Comparison of ENCODE assay signal across 8 cellular contexts in genomic region chr15:68431037-68431791, GRCh38. TPM values are rescaled to one million over a fixed set of nuclear protein-coding genes. Genes with fewer than 3 reads are reported as not detected.
DNase-seq lines count a peak whose midpoint lies in the region; ATAC-seq, FAIRE-seq and TF ChIP-seq lines count a peak whose summit lies in the region.

No MANE protein-coding gene starts in this region.

- H2BK5ac ChIP-seq in H9 (ENCODE audit: insufficient read length, low read length): no peak overlapping the region

- no peak overlapping the region for H2BK15ac ChIP-seq in H9 (ENCODE audit: low read depth, low read length)

- no peak overlapping the region for H3K23ac ChIP-seq in H9 (ENCODE audit: insufficient read length, low read depth, low read length)

- RAD21 ChIA-PET in GM12878 (lab: Charles Lee; ENCODE audit: unreplicated experiment): no interaction called here

- no peak overlapping the region for H4K91ac ChIP-seq in H9 (ENCODE audit: insufficient read length, low read depth, low read length)

- H2AFZ ChIP-seq in H9 (ENCODE audit: low read length) (no peak overlapping the region), GM12878 (ENCODE audit: control insufficient read depth, low read depth, low read length) (no peak overlapping the region), keratinocyte (ENCODE audit: control insufficient read depth, low read length) (no peak overlapping the region)

- H3K4ac ChIP-seq in H9 (ENCODE audit: low read depth, low read length): no peak overlapping the region

- peaks cover 6% of the 10 kb centered on the region for H3K23me2 ChIP-seq in H9 (ENCODE audit: insufficient read length, low read depth, low read length, poor library complexity, severe bottlenecking)

- CTCF ChIA-PET in GM12878 (lab: Yijun Ruan, JAX): no interaction called here

- H3K9me3 ChIP-seq in H9 (ENCODE audit: control insufficient read depth, low read depth, low read length) (no peaks in the 10 kb centered on the region), GM12878 (replicated peaks; ENCODE audit: control insufficient read depth, insufficient read depth, low read length) (no peaks in the 10 kb centered on the region), keratinocyte (ENCODE audit: control insufficient read depth, low read depth, low read length) (no peaks in the 10 kb centered on the region), skeletal muscle tissue (ENCODE audit: control insufficient read depth in 3 of 3, low read length in 3 of 3) (no peaks in the 10 kb centered on the region)

- H4K5ac ChIP-seq in H9 (ENCODE audit: insufficient read length, low read depth, low read length): no peak overlapping the region

- H3T11ph ChIP-seq in H9 (ENCODE audit: low read length): no peak overlapping the region

- no peaks in the 10 kb centered on the region for H3K36me3 Mint-ChIP-seq in H9 (ENCODE audit: insufficient read depth in 1 of 3, low read depth in 3 of 3)

- peaks cover 34% of the 10 kb centered on the region; the same call in 1 of the 2 replicates for H3K27me3 ChIP-seq in H9 (ENCODE audit: insufficient read depth, low read length)
- H3K27me3 ChIP-seq in GM12878 (replicated peaks in 1 of 2; ENCODE audit: control insufficient read depth in 2 of 2, insufficient read depth in 2 of 2, low read length in 1 of 2): peaks cover 11 to 18% of the 10 kb centered on the region in 2 experiments
- H3K27me3 ChIP-seq in keratinocyte (ENCODE audit: control insufficient read depth, extremely low read depth, insufficient read depth, low read length): peaks cover 73% of the 10 kb centered on the region
- peaks cover 31 to 43% (median 32%) of the 10 kb centered on the region in 3 donors for H3K27me3 ChIP-seq in skeletal muscle tissue (ENCODE audit: control insufficient read depth in 3 of 3, insufficient read depth in 3 of 3, low read length in 3 of 3)

- DNase-seq in H9: peak; percentile 44
- no peak for DNase-seq in GM12878 (ENCODE audit: low read depth, low spot score)
- no peak for DNase-seq in keratinocyte (ENCODE audit: low read depth, low spot score)
- no peak for DNase-seq in cerebellar nuclear complex (lab: John Stamatoyannopoulos, UW)
- DNase-seq in NCI-H446 (lab: John Stamatoyannopoulos, UW): no peak
- no peak for DNase-seq in GM19240 (ENCODE audit: insufficient read length, low spot score)

- H2BK120ac ChIP-seq in H9 (ENCODE audit: low read depth, low read length, poor library complexity, severe bottlenecking): no peak overlapping the region

- peaks cover 13 to 19% of the 10 kb centered on the region in 2 experiments for H3K4me1 Mint-ChIP-seq in H9

- no CpG with 5 or more reads among the region's 69 CpGs for WGBS in H9 (ENCODE audit: extremely low coverage, insufficient read length, low lambda C conversion rate)
- 37% methylated on average over 46 of the region's 69 CpGs for WGBS in GM12878 (ENCODE audit: insufficient coverage, insufficient replicate concordance, low lambda C conversion rate, missing lambda C conversion rate)

- H3K27ac ChIP-seq in H9 (ENCODE audit: insufficient read length, low read depth, low read length) (no peak overlapping the region), GM12878 (ENCODE audit: control insufficient read depth, insufficient read depth) (no peak overlapping the region), keratinocyte (ENCODE audit: control insufficient read depth, insufficient read depth, low read length) (no peak overlapping the region), skeletal muscle tissue (ENCODE audit: low read depth, low read length) (no peak overlapping the region)

- TF ChIP-seq RAD21 in GM12878 (IDR thresholded peaks at IDR 0.05; ENCODE audit: insufficient read depth, low read depth, low read length): no peak

- H3K79me2 ChIP-seq in H9 (ENCODE audit: insufficient read depth, low read length) (no peaks in the 10 kb centered on the region), GM12878 (ENCODE audit: control insufficient read depth, insufficient read depth, low read length) (no peaks in the 10 kb centered on the region), keratinocyte (ENCODE audit: control insufficient read depth, insufficient read depth, low read length) (no peaks in the 10 kb centered on the region)

- H2BK12ac ChIP-seq in H9 (ENCODE audit: insufficient read length, low read depth, low read length): no peak overlapping the region

- intact Hi-C loops in GM12878 (cut with micrococcal nuclease; ENCODE audit: unreplicated experiment): no loop called here

- no peak for TF ChIP-seq EP300 in GM12878 (IDR thresholded peaks at IDR 0.05; ENCODE audit: borderline replicate concordance in 1 of 2, control insufficient read depth in 1 of 2, low read depth in 2 of 2, low read length in 2 of 2)

- TF ChIP-seq POLR2A in GM12878 (IDR thresholded peaks at IDR 0.05; ENCODE audit: low read depth, low read length): no peak

- BruUV-seq in GM12878 (replicated peaks; lab: Mats Ljungman, UMichigan): no TSS peak

- H2BK20ac ChIP-seq in H9 (ENCODE audit: low read depth, low read length, poor library complexity, severe bottlenecking): no peak overlapping the region

- H4K8ac ChIP-seq in H9 (replicated peaks; ENCODE audit: insufficient read length, low read depth, low read length): no peak overlapping the region

- SMC1A ChIA-PET in GM12878 (lab: Charles Lee; ENCODE audit: uncharacterized antibody, unreplicated experiment): no interaction called here

- H3K4me3 Mint-ChIP-seq in H9: peak overlapping the region; percentile 58 to 79

- H3K4me3 ChIP-seq in GM12878 (no peak overlapping the region), keratinocyte (ENCODE audit: control insufficient read depth in 2 of 3, extremely low read depth in 1 of 3, insufficient read depth in 2 of 3, low read depth in 1 of 3, low read length in 3 of 3) (peak overlapping the region in 1 of 3 experiments; percentile 51), skeletal muscle tissue (ENCODE audit: low read length in 3 of 3) (peak overlapping the region; percentile 65 to 74 (median 72))

- H3K4me2 ChIP-seq in H9 (ENCODE audit: insufficient read depth, insufficient read length, low read length): peak overlapping the region; percentile 12
- H3K4me2 ChIP-seq in GM12878 (ENCODE audit: control insufficient read depth, insufficient read depth): peak overlapping the region; percentile 17; the same call in 1 of the 2 replicates
- H3K4me2 ChIP-seq in keratinocyte (ENCODE audit: control insufficient read depth, extremely low read depth, insufficient read depth, low read depth, low read length): peak overlapping the region; percentile 62

- no peak overlapping the region for H3K14ac ChIP-seq in H9 (ENCODE audit: insufficient read depth, low read length)

- POLR2A ChIA-PET in GM12878 (lab: Charles Lee): no interaction called here

- no peak overlapping the region for H3K18ac ChIP-seq in H9 (ENCODE audit: insufficient read length, low read depth, low read length)

- H3K79me1 ChIP-seq in H9 (ENCODE audit: insufficient read depth, low read depth, low read length, poor library complexity, severe bottlenecking): no peaks in the 10 kb centered on the region

- H3K36me3 ChIP-seq in GM12878 (ENCODE audit: control insufficient read depth in 2 of 2, insufficient read depth in 2 of 2, low read length in 1 of 2) (no peaks in the 10 kb centered on the region), keratinocyte (ENCODE audit: control insufficient read depth in 2 of 2, extremely low read depth in 1 of 2, insufficient read depth in 2 of 2, low read length in 2 of 2) (no peaks in the 10 kb centered on the region), skeletal muscle tissue (ENCODE audit: control insufficient read depth in 3 of 3, insufficient read depth in 3 of 3, low read length in 3 of 3) (no peaks in the 10 kb centered on the region)

- ATAC-seq in GM12878 (peak; percentile 23), HG03139 (IDR thresholded peaks at IDR 0.05; ENCODE audit: unreplicated experiment) (no peak)

- H3K9ac ChIP-seq in H9 (ENCODE audit: extremely low read depth, insufficient read length, low read length) (no peak overlapping the region), GM12878 (ENCODE audit: control insufficient read depth, insufficient read depth, low read length) (no peak overlapping the region), keratinocyte (ENCODE audit: control insufficient read depth, extremely low read depth, insufficient read depth, low read length) (no peak overlapping the region), skeletal muscle tissue (ENCODE audit: low read depth in 1 of 3, low read length in 3 of 3) (peak overlapping the region; percentile 59 to 77 (median 74))

- TF ChIP-seq CTCF in H9 (conservative IDR thresholded peaks at IDR 0.05) (no peak), GM12878 (IDR thresholded peaks at IDR 0.05 in 2 of 3, conservative IDR thresholded peaks at IDR 0.05 in 1 of 3; ENCODE audit: control insufficient read depth in 2 of 3, extremely low read depth in 1 of 3, insufficient read depth in 1 of 3, low read depth in 3 of 3, low read length in 3 of 3) (no peak), keratinocyte (optimal IDR thresholded peaks at IDR 0.05 in 1 of 3, IDR thresholded peaks at IDR 0.05 in 1 of 3, conservative IDR thresholded peaks at IDR 0.05 in 1 of 3; ENCODE audit: extremely low read depth in 1 of 3, insufficient read depth in 2 of 3, low read length in 3 of 3) (no peak)

- in situ Hi-C loops in GM12878 (cut with MboI): no loop called here

- no peak overlapping the region for H3K56ac ChIP-seq in H9 (ENCODE audit: insufficient read length, low read depth, low read length)

- H4K20me1 ChIP-seq in H9 (ENCODE audit: control insufficient read depth, insufficient read depth, insufficient read length): no peaks in the 10 kb centered on the region
- H4K20me1 ChIP-seq in GM12878 (ENCODE audit: control insufficient read depth, insufficient read depth): no peaks in the 10 kb centered on the region
- H4K20me1 ChIP-seq in keratinocyte (ENCODE audit: control insufficient read depth, extremely low read depth, insufficient read depth, low read length): no peaks in the 10 kb centered on the region

- H2AK5ac ChIP-seq in H9 (ENCODE audit: insufficient read length, low read length): no peak overlapping the region

- no peaks in the 10 kb centered on the region; a peak in 1 of 5 replicates for H3K9me3 Mint-ChIP-seq in H9

- no peak overlapping the region for H3K27ac Mint-ChIP-seq in H9

- dilution Hi-C loops in keratinocyte (cut with MboI; ENCODE audit: extremely low pct_ligation_motif_present, low sequenced_read_pairs): no loop called here

- H3K4me1 ChIP-seq in H9 (ENCODE audit: insufficient read depth, low read length) (no peaks in the 10 kb centered on the region), GM12878 (ENCODE audit: control insufficient read depth, insufficient read depth, low read length) (no peaks in the 10 kb centered on the region), keratinocyte (ENCODE audit: control insufficient read depth, extremely low read depth, insufficient read depth, low read length) (peaks cover 6% of the 10 kb centered on the region), skeletal muscle tissue (ENCODE audit: control insufficient read depth in 3 of 3, insufficient read depth in 3 of 3, low read length in 3 of 3) (peaks cover 10 to 15% (median 14%) of the 10 kb centered on the region in 3 donors)

- FAIRE-seq in GM12878 (lab: Jason Lieb, UNC) (no peak), keratinocyte (lab: Jason Lieb, UNC) (no peak)

- H3K9me1 ChIP-seq in keratinocyte (ENCODE audit: control insufficient read depth, extremely low read depth, insufficient read depth, low read length): no peaks in the 10 kb centered on the region

- peaks cover 87% of the 10 kb centered on the region for H3K27me3 Mint-ChIP-seq in H9 (ENCODE audit: low read depth)

RNA-seq across cellular contexts. Expression of gene ITGA11, which starts 0.7 kb away (rescaled TPM):
- total RNA-seq in H9 (2021) (0.07 TPM in 1 of 2 replicates, not detected in the other), GM12878 (2014; rRNA removed) (under 0.01 and 0.11 TPM in 2 replicates), GM12878 (2014; rRNA removed; fragmentation: Illumina TruSeq; extraction: Trizol) (under 0.01 TPM in 1 of 2 replicates, not detected in the other), GM12878 (2021) (0.13 TPM in 1 of 2 replicates, not detected in the other), skeletal muscle tissue (5.7 TPM)
- 0.07 and 0.40 TPM in 2 replicates for total RNA-seq in GM12878 (2013; cell fraction: nucleolus; rRNA removed)
- polyA plus RNA-seq in GM12878 (2011; ENCODE audit: low read depth): 0.03 TPM
- polyA plus RNA-seq in GM12878 (2011; rRNA removed) (0.24 and 0.49 TPM in 2 replicates), GM12878 (2014; fragmentation: Illumina TruSeq; extraction: Trizol) (0.10 TPM in 1 of 2 replicates, not detected in the other), GM12878 (2014; fragmentation: Nextera tagmentation; extraction: Ambion mirVana) (under 1 TPM; 0.03 to 0.04 TPM), GM12878 (2014; rRNA removed) (0.36 TPM in 1 of 2 replicates, not detected in the other), GM12878 (2016; fragmentation: Nextera tagmentation; extraction: Ambion mirVana) (under 1 TPM; 0.13 to 0.18 TPM), keratinocyte (not detected in 3 replicates)
- polyA plus RNA-seq in GM12878 (2011; cell fraction: cytosol; rRNA removed): 0.23 and 0.49 TPM in 2 replicates
- 0.96 and 1.0 TPM in 2 replicates for polyA plus RNA-seq in GM12878 (2011; cell fraction: nucleus; rRNA removed)
- 0.03 and 0.05 TPM in 2 replicates for polyA plus RNA-seq in GM12878 (2012)
- 0.41 and 0.73 TPM in 2 replicates for polyA minus RNA-seq in GM12878 (2011; rRNA and poly(A)+ RNA removed)
- polyA minus RNA-seq in GM12878 (2011; cell fraction: cytosol; rRNA and poly(A)+ RNA removed): 0.42 TPM in 1 of 2 replicates, not detected in the other
- 0.12 and 0.57 TPM in 2 replicates for polyA minus RNA-seq in GM12878 (2011; cell fraction: nucleus; rRNA and poly(A)+ RNA removed)
- polyA plus RNA-seq in keratinocyte (2011; ENCODE audit: low read depth): not detected
- polyA plus RNA-seq in keratinocyte (2011; cell fraction: cytosol; rRNA removed): not detected in 2 replicates
- not detected in 2 replicates for polyA plus RNA-seq in keratinocyte (2011; cell fraction: nucleus; rRNA removed)
- 0.07 and 0.09 TPM in 2 replicates for polyA plus RNA-seq in keratinocyte (2012; ENCODE audit: low replicate concordance)
- polyA minus RNA-seq in keratinocyte: not detected in 3 replicates
- polyA minus RNA-seq in keratinocyte (2011; cell fraction: cytosol; rRNA and poly(A)+ RNA removed): not detected
- not detected in 2 replicates for polyA minus RNA-seq in keratinocyte (2011; cell fraction: nucleus; rRNA and poly(A)+ RNA removed)

Comparison
In these comparisons a context has a peak if more than half of its experiments do, and no peak if none do; other contexts are left out.
1. H3K4me2 ChIP-seq: peak in every context shown above with its lines; median percentile 62 in keratinocyte; 17 in GM12878; 12 in H9.
2. H3K9ac ChIP-seq: peak in skeletal muscle tissue (3 of 3); none in H9 (single experiment), GM12878 (single experiment) and keratinocyte (single experiment).